ENCODE assay signal across 13 cellular contexts in the genomic region with DNA sequence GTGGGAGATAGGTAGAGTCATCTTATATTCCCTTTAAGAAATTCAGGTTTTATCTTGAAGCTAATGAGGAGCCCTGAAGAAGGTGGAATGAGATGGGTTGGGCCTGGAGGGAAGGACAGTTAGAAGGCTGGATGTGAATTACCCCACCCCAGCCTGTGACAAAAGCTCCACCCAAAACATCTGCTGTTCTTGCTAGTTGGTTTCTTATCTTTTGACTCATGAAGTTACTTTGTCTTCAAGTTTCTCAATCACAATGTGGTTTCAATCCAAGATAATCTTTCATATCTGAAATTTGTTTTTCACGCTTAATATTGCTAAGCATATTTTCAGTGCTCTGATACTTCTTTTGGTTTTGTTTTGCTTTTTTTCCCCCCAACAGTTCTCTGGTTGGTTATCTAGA. TPM values are rescaled to one million over a fixed set of nuclear protein-coding genes. Genes with fewer than 3 reads are reported as not detected.
DNase-seq lines count a peak whose midpoint lies in the region; ATAC-seq, FAIRE-seq and TF ChIP-seq lines count a peak whose summit lies in the region.
"Had no signal": no experiment of that assay in that cellular context is flagged by ENCODE, and none has a peak within 500 bp of the region (broad histone marks: within the 10 kb centered on the region; RNA-seq: fewer than 3 reads in every experiment).

No MANE protein-coding gene starts in this region.

- H3K4me1 ChIP-seq in small intestine (ENCODE audit: control insufficient read depth in 2 of 2, insufficient read depth in 1 of 2, low read depth in 1 of 2, low read length in 1 of 2) (no peaks in the 10 kb centered on the region), osteoblast (ENCODE audit: insufficient read depth, low read length) (no peaks in the 10 kb centered on the region)
- H3K4me1 ChIP-seq: left lung had no signal

- peaks cover 12% of the 10 kb centered on the region for H3K4me1 Mint-ChIP-seq in activated CD8-positive, alpha-beta memory T cell treated with anti-CD3 and anti-CD28 coated beads, Interleukin-2, amount 10 ng/mL, durations not matched to agents 7 days and 5 days

- no peak for DNase-seq in activated CD8-positive, alpha-beta memory T cell treated with anti-CD3 and anti-CD28 coated beads, Interleukin-2, amount 10 ng/mL, durations not matched to agents 7 days and 5 days
- DNase-seq in activated CD8-positive, alpha-beta memory T cell treated with anti-CD3 and anti-CD28 coated beads, Interleukin-2, amount 50 U/mL, for 48 hours = no peak
- DNase-seq in RPMI7951 (ENCODE audit: low read depth) = peak; percentile 32
- DNase-seq in small intestine = peak; percentile 23
- no peak for DNase-seq in Kasumi-1 (lab: John Stamatoyannopoulos, UW)
- DNase-seq in osteoblast (ENCODE audit: insufficient read length, low spot score, missing footprints) = no peak
- DNase-seq in UCSD-AML1 (lab: John Stamatoyannopoulos, UW; ENCODE audit: unreplicated experiment) = no peak
- DNase-seq: left lung, NCI-H345, T-helper 9 cell had no signal

- FAIRE-seq in small intestine (lab: Jason Lieb, UNC) = no peak

- no peak for TF ChIP-seq CTCF in osteoblast (IDR thresholded peaks at IDR 0.05; ENCODE audit: extremely low read depth, low read depth, low read length)

- H3K9me3 Mint-ChIP-seq in activated CD8-positive, alpha-beta memory T cell treated with anti-CD3 and anti-CD28 coated beads, Interleukin-2, amount 10 ng/mL, durations not matched to agents 7 days and 5 days (ENCODE audit: low read depth) = no peaks in the 10 kb centered on the region

- H3K4me3 Mint-ChIP-seq in activated CD8-positive, alpha-beta memory T cell treated with anti-CD3 and anti-CD28 coated beads, Interleukin-2, amount 10 ng/mL, durations not matched to agents 7 days and 5 days = no peak overlapping the region
- H3K4me3 Mint-ChIP-seq: activated naive CD8-positive, alpha-beta T cell had no signal

- H3K27me3 Mint-ChIP-seq in activated CD8-positive, alpha-beta memory T cell treated with anti-CD3 and anti-CD28 coated beads, Interleukin-2, amount 10 ng/mL, durations not matched to agents 7 days and 5 days = peaks cover 4% of the 10 kb centered on the region
- H3K27me3 Mint-ChIP-seq: activated naive CD8-positive, alpha-beta T cell had no signal

- 34 to 48% (median 39%) methylated on average over 1 of the region's 1 CpG for WGBS in small intestine, 3 donors

- no peaks in the 10 kb centered on the region for H4K20me1 ChIP-seq in osteoblast (ENCODE audit: insufficient read depth, low read length)

- H3K4me2 ChIP-seq in osteoblast (ENCODE audit: insufficient read depth, low read length) = no peak overlapping the region

- peak; percentile 39 for ATAC-seq in activated CD8-positive, alpha-beta memory T cell treated with anti-CD3 and anti-CD28 coated beads, Interleukin-2, amount 10 ng/mL, durations not matched to agents 7 days and 5 days
- peak; percentile 81 for ATAC-seq in HG02884 (IDR thresholded peaks at IDR 0.05; ENCODE audit: unreplicated experiment)
- ATAC-seq: left lung had no signal

- no peaks in the 10 kb centered on the region for H3K9me3 ChIP-seq in small intestine (ENCODE audit: control insufficient read depth, low read depth)
- H3K9me3 ChIP-seq in osteoblast (ENCODE audit: low read depth, low read length) = no peaks in the 10 kb centered on the region
- H3K9me3 ChIP-seq: left lung had no signal

- H3K79me2 ChIP-seq in osteoblast (ENCODE audit: insufficient read depth, low read length) = no peaks in the 10 kb centered on the region

- CTCF ChIA-PET in activated CD8-positive, alpha-beta memory T cell treated with anti-CD3 and anti-CD28 coated beads, Interleukin-2, amount 10 ng/mL, durations not matched to agents 7 days and 5 days (lab: Charles Lee) = no interaction called here

- H3K27me3 ChIP-seq in small intestine (ENCODE audit: control insufficient read depth in 2 of 2, insufficient read depth in 2 of 2, low read length in 2 of 2) (no peaks in the 10 kb centered on the region), osteoblast (ENCODE audit: insufficient read depth, low read length) (no peaks in the 10 kb centered on the region)
- H3K27me3 ChIP-seq: left lung had no signal

- no peaks in the 10 kb centered on the region for H3K36me3 Mint-ChIP-seq in activated CD8-positive, alpha-beta memory T cell treated with anti-CD3 and anti-CD28 coated beads, Interleukin-2, amount 10 ng/mL, durations not matched to agents 7 days and 5 days
- H3K36me3 Mint-ChIP-seq: activated naive CD8-positive, alpha-beta T cell had no signal

- no peak overlapping the region for H3K27ac Mint-ChIP-seq in activated CD8-positive, alpha-beta memory T cell treated with anti-CD3 and anti-CD28 coated beads, Interleukin-2, amount 10 ng/mL, durations not matched to agents 7 days and 5 days
- H3K27ac Mint-ChIP-seq: activated naive CD8-positive, alpha-beta T cell had no signal

- H3K27ac ChIP-seq in small intestine (ENCODE audit: low read depth in 1 of 2, low read length in 1 of 2) (no peak overlapping the region), osteoblast (ENCODE audit: low read depth, low read length) (no peak overlapping the region)
- H3K27ac ChIP-seq: epithelial cell of prostate, left lung had no signal

- no peak overlapping the region for H2AFZ ChIP-seq in osteoblast (ENCODE audit: low read length)

- H3K36me3 ChIP-seq in small intestine (ENCODE audit: control insufficient read depth in 2 of 2, insufficient read depth in 2 of 2, low read length in 2 of 2) = no peaks in the 10 kb centered on the region
- no peaks in the 10 kb centered on the region for H3K36me3 ChIP-seq in osteoblast (ENCODE audit: insufficient read depth, low read length)
- H3K36me3 ChIP-seq: left lung had no signal

- H3K4me3 ChIP-seq in small intestine (ENCODE audit: low read depth in 1 of 2, low read length in 2 of 2) (no peak overlapping the region), osteoblast (ENCODE audit: insufficient read depth, low read length) (no peak overlapping the region)
- H3K4me3 ChIP-seq: left lung had no signal

RNA-seq across cellular contexts. Expression of gene HMGB1, which starts 38.3 kb away (rescaled TPM):
- total RNA-seq in activated CD8-positive, alpha-beta memory T cell treated with anti-CD3 and anti-CD28 coated beads, Interleukin-2, amount 10 ng/mL, durations not matched to agents 7 days and 5 days = 100 to 1,000 TPM; 716 to 739 TPM
- 608 and 737 TPM in 2 replicates for total RNA-seq in RPMI7951 (2014; rRNA removed; shearing (Covaris generic))
- polyA plus RNA-seq in small intestine = 100 to 1,000 TPM; 244 to 598 (median 277) TPM
- total RNA-seq in osteoblast = 65.1 and 71.7 TPM in 2 replicates

Comparison
In these comparisons a context has a peak if more than half of its experiments do, and no peak if none do; other contexts are left out.
1. DNase-seq: peak in RPMI7951 (single experiment) and small intestine (single experiment); none in activated CD8-positive, alpha-beta memory T cell treated with anti-CD3 and anti-CD28 coated beads, Interleukin-2, amount 10 ng/mL, durations not matched to agents 7 days and 5 days (single experiment), activated CD8-positive, alpha-beta memory T cell treated with anti-CD3 and anti-CD28 coated beads, Interleukin-2, amount 50 U/mL, for 48 hours (single experiment), Kasumi-1 (0 of 2), osteoblast (single experiment) and UCSD-AML1 (single experiment).